28 cellular contexts compared by ENCODE assay signal in the genomic region with DNA sequence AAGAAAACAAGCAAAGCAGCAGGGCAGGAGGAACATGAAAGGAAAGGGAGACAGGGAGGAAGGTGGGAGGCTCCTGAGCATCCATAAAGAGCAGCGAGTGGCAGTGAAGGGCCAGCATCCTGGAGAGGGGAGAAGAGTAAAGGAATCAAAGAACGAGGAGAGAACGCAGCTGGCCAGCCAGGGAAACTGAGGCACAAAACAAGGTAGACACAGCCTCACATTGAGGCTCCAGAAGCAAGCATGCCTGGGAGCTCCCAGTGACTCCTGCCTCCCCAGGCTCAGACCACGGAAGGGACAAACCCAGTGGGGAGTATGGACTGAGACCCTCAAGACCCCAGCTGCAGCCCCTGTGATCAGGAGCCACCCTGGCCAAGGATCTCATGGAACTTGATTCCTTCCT. TPM values are rescaled to one million over a fixed set of nuclear protein-coding genes. Genes with fewer than 3 reads are reported as not detected.
DNase-seq lines count a peak whose midpoint lies in the region; ATAC-seq and TF ChIP-seq lines count a peak whose summit lies in the region.
"Had no signal": no experiment of that assay in that cellular context is flagged by ENCODE, and none has a peak within 500 bp of the region (broad histone marks: within the 10 kb centered on the region; RNA-seq: fewer than 3 reads in every experiment).

No MANE protein-coding gene starts in this region.

- no TSS peak for BruUV-seq in A673 (replicated peaks; lab: Mats Ljungman, UMichigan)

- ATAC-seq in activated T-helper 17 cell treated with anti-CD3 and anti-CD28 coated beads, Interleukin-2, amount 50 U/mL, for 72 hours (replicated peaks): no peak
- ATAC-seq in gastrocnemius medialis (no peak), T-helper 17 cell (no peak), HG02840 (IDR thresholded peaks at IDR 0.05; ENCODE audit: low FRiP score, unreplicated experiment) (no peak), HG03571 (IDR thresholded peaks at IDR 0.05; ENCODE audit: unreplicated experiment) (no peak)
- ATAC-seq: activated CD4-positive, CD25-positive, alpha-beta regulatory T cell treated with anti-CD3 and anti-CD28 coated beads, Interleukin-2, amount 50 U/mL, for 24 hours; HepG2; left colon; PC-3 had no signal

- no peak overlapping the region for H3K4me2 ChIP-seq in mesendoderm (ENCODE audit: low read length)

- no peak for TF ChIP-seq POLR2A in gastrocnemius medialis (IDR thresholded peaks at IDR 0.05)

- CTCF ChIA-PET in A673 (lab: Charles Lee): no interaction called here

- no peak overlapping the region for H3K18ac ChIP-seq in mesendoderm (ENCODE audit: low read length)

- TF ChIP-seq CTCF in A673 (conservative IDR thresholded peaks at IDR 0.05; ENCODE audit: low read depth, low read length) (no peak), gastrocnemius medialis (IDR thresholded peaks at IDR 0.05 in 4 of 5, conservative IDR thresholded peaks at IDR 0.05 in 1 of 5) (no peak)

- peak overlapping the region; percentile 44 for H3K56ac ChIP-seq in mesendoderm (ENCODE audit: low read length)

- no peaks in the 10 kb centered on the region for H3K79me1 ChIP-seq in mesendoderm (ENCODE audit: low read length)

- peak overlapping the region; percentile 57 for H3K27ac Mint-ChIP-seq in activated T-helper 17 cell treated with anti-CD3 and anti-CD28 coated beads, Interleukin-2, amount 50 U/mL, for 72 hours
- H3K27ac Mint-ChIP-seq in T-helper 17 cell: no peak overlapping the region
- H3K27ac Mint-ChIP-seq: activated naive CD4-positive, alpha-beta T cell treated with anti-CD3 and anti-CD28 coated beads, Interleukin-2, amount 10 ng/mL, durations not matched to agents 7 days and 5 days; immature natural killer cell had no signal

- H3K4me3 ChIP-seq in A673 (ENCODE audit: low read depth, low read length, poor library complexity, severe bottlenecking) (no peak overlapping the region), mesendoderm (ENCODE audit: low read length) (no peak overlapping the region), gastrocnemius medialis (no peak overlapping the region)
- H3K4me3 ChIP-seq: adrenal gland, breast epithelium, HAP-1 had no signal

- no peak overlapping the region for H4K8ac ChIP-seq in mesendoderm (ENCODE audit: low read depth, low read length)

- no CpG with 5 or more reads among the region's 4 CpGs for WGBS in mesendoderm (ENCODE audit: extremely low coverage, insufficient coverage, low lambda C conversion rate)

- no peak overlapping the region for H3K4me3 Mint-ChIP-seq in activated T-helper 17 cell treated with anti-CD3 and anti-CD28 coated beads, Interleukin-2, amount 50 U/mL, for 72 hours
- H3K4me3 Mint-ChIP-seq in T-helper 17 cell: no peak overlapping the region
- H3K4me3 Mint-ChIP-seq: activated naive CD4-positive, alpha-beta T cell treated with anti-CD3 and anti-CD28 coated beads, Interleukin-2, amount 10 ng/mL, durations not matched to agents 7 days and 5 days; immature natural killer cell had no signal

- H3K9ac ChIP-seq in mesendoderm (ENCODE audit: low read length): no peak overlapping the region

- H2BK15ac ChIP-seq in mesendoderm (replicated peaks; ENCODE audit: low read depth): no peak overlapping the region

- intact Hi-C loops in A673 (cut with micrococcal nuclease; ENCODE audit: unreplicated experiment) (no loop called here), gastrocnemius medialis (cut with DNase I; ENCODE audit: low total_unique reads) (no loop called here)

- peaks cover 24% of the 10 kb centered on the region for H3K27me3 Mint-ChIP-seq in activated T-helper 17 cell treated with anti-CD3 and anti-CD28 coated beads, Interleukin-2, amount 50 U/mL, for 72 hours
- peaks cover 39% of the 10 kb centered on the region for H3K27me3 Mint-ChIP-seq in T-helper 17 cell

- H3K23ac ChIP-seq in mesendoderm (ENCODE audit: low read length): no peak overlapping the region

- H3K27me3 ChIP-seq in A673 (replicated peaks; ENCODE audit: insufficient read depth, low read depth, low read length, poor library complexity) (no peaks in the 10 kb centered on the region), mesendoderm (ENCODE audit: insufficient read depth, low read length, poor library complexity) (no peaks in the 10 kb centered on the region), gastrocnemius medialis (no peaks in the 10 kb centered on the region)
- H3K27me3 ChIP-seq: adrenal gland, breast epithelium had no signal

- DNase-seq in A673 (ENCODE audit: low spot score) (no peak), mesendoderm (no peak), gastrocnemius medialis (no peak), T-helper 17 cell (no peak), A172 (ENCODE audit: low spot score) (no peak)
- DNase-seq: activated CD4-positive, alpha-beta T cell treated with anti-CD3 and anti-CD28 coated beads, Interleukin-2, amount 50 U/mL, for 4 hours; activated naive CD4-positive, alpha-beta T cell treated with anti-CD3 and anti-CD28 coated beads, Interleukin-2, amount 10 ng/mL, durations not matched to agents 7 days and 5 days; adrenal gland; effector CD8-positive, alpha-beta T cell; EL; immature natural killer cell; Kasumi-1; left colon; NCI-H1417 treated with DMSO at 0.1 percent for 48 hours; NCI-H2029 treated with DMSO at 0.1 percent for 48 hours; NCI-H524 treated with DMSO at 0.1 percent for 48 hours; PC-3; stimulated activated CD4-positive, alpha-beta T cell treated with anti-CD3 and anti-CD28 coated beads, Interleukin-4, amount 100 ng/mL, for 24 hours; T-helper 2 cell had no signal

- H3K4me1 ChIP-seq in A673 (ENCODE audit: insufficient read depth, low read length, poor library complexity, severe bottlenecking): peaks cover 62% of the 10 kb centered on the region
- peaks cover 26% of the 10 kb centered on the region for H3K4me1 ChIP-seq in mesendoderm (ENCODE audit: control insufficient read depth, low read depth, low read length)
- H3K4me1 ChIP-seq in gastrocnemius medialis: peaks cover 67 to 72% of the 10 kb centered on the region in 2 donors
- H3K4me1 ChIP-seq: HAP-1 had no signal

- in situ Hi-C loops in gastrocnemius medialis (cut with MboI; ENCODE audit: low sequenced_read_pairs in 4 of 4): no loop called here

- peak overlapping the region; percentile 95 for H3K27ac ChIP-seq in A673 (ENCODE audit: low read depth, low read length, poor library complexity, severe bottlenecking)
- H3K27ac ChIP-seq in mesendoderm (ENCODE audit: low read depth, low read length): no peak overlapping the region
- peak overlapping the region; percentile 95 to 99 (median 98) for H3K27ac ChIP-seq in gastrocnemius medialis

- H2BK120ac ChIP-seq in mesendoderm (ENCODE audit: low read depth, low read length): no peak overlapping the region

- H4K5ac ChIP-seq in mesendoderm (ENCODE audit: low read length): no peak overlapping the region

- no peaks in the 10 kb centered on the region for H3K9me3 ChIP-seq in A673 (ENCODE audit: low read depth, low read length, poor library complexity, severe bottlenecking)
- H3K9me3 ChIP-seq in gastrocnemius medialis: no peaks in the 10 kb centered on the region
- no peaks in the 10 kb centered on the region for H3K9me3 ChIP-seq in T-helper 17 cell (ENCODE audit: control insufficient read depth, low read length, poor library complexity, severe bottlenecking)
- H3K9me3 ChIP-seq: adrenal gland, breast epithelium, HAP-1 had no signal

- H3K36me3 Mint-ChIP-seq in activated T-helper 17 cell treated with anti-CD3 and anti-CD28 coated beads, Interleukin-2, amount 50 U/mL, for 72 hours (ENCODE audit: low read depth): no peaks in the 10 kb centered on the region
- H3K36me3 Mint-ChIP-seq in T-helper 17 cell (ENCODE audit: low read depth): no peaks in the 10 kb centered on the region
- H3K36me3 Mint-ChIP-seq: activated naive CD4-positive, alpha-beta T cell treated with anti-CD3 and anti-CD28 coated beads, Interleukin-2, amount 10 ng/mL, durations not matched to agents 7 days and 5 days; immature natural killer cell had no signal

- no peaks in the 10 kb centered on the region for H3K9me3 Mint-ChIP-seq in activated T-helper 17 cell treated with anti-CD3 and anti-CD28 coated beads, Interleukin-2, amount 50 U/mL, for 72 hours
- H3K9me3 Mint-ChIP-seq: activated naive CD4-positive, alpha-beta T cell treated with anti-CD3 and anti-CD28 coated beads, Interleukin-2, amount 10 ng/mL, durations not matched to agents 7 days and 5 days; immature natural killer cell; neural crest cell had no signal

- H2BK5ac ChIP-seq in mesendoderm (ENCODE audit: low read length): no peak overlapping the region

- no peaks in the 10 kb centered on the region for H3K79me2 ChIP-seq in mesendoderm (ENCODE audit: control insufficient read depth, insufficient read depth, low read length)

- H3K4ac ChIP-seq in mesendoderm (ENCODE audit: low read depth, low read length): no peak overlapping the region

- H2AK5ac ChIP-seq in mesendoderm (ENCODE audit: low read length): peak overlapping the region; percentile 76

- POLR2A ChIA-PET in A673 (lab: Charles Lee; ENCODE audit: low non-redundant PET): no interaction called here

- H3K36me3 ChIP-seq in A673 (ENCODE audit: insufficient read depth, low read length, poor library complexity, severe bottlenecking): no peaks in the 10 kb centered on the region
- H3K36me3 ChIP-seq in mesendoderm (ENCODE audit: control insufficient read depth, insufficient read depth, low read length): no peaks in the 10 kb centered on the region
- no peaks in the 10 kb centered on the region for H3K36me3 ChIP-seq in gastrocnemius medialis
- H3K36me3 ChIP-seq: adrenal gland, breast epithelium, HAP-1 had no signal

- no peaks in the 10 kb centered on the region for H3K4me1 Mint-ChIP-seq in activated T-helper 17 cell treated with anti-CD3 and anti-CD28 coated beads, Interleukin-2, amount 50 U/mL, for 72 hours
- H3K4me1 Mint-ChIP-seq in T-helper 17 cell: peaks cover 4% of the 10 kb centered on the region
- H3K4me1 Mint-ChIP-seq: activated naive CD4-positive, alpha-beta T cell treated with anti-CD3 and anti-CD28 coated beads, Interleukin-2, amount 10 ng/mL, durations not matched to agents 7 days and 5 days; immature natural killer cell had no signal

RNA-seq across cellular contexts. Expression of gene TNS1, which starts 14.0 kb away (rescaled TPM):
- total RNA-seq in A673 (2021) (88.9 and 99.6 TPM in 2 replicates), gastrocnemius medialis (100 to 1,000 TPM; 407 to 670 (median 484) TPM), T-helper 17 cell (10 to 100 TPM in 1 of 2 donors, under 1 TPM in 1; 0.80 to 16.8 TPM)
- total RNA-seq in activated T-helper 17 cell treated with anti-CD3 and anti-CD28 coated beads, Interleukin-2, amount 50 U/mL, for 72 hours: 10 to 100 TPM in 1 of 2 donors, 1 to 10 TPM in 1; 4.4 to 44.9 TPM
- 1.7 TPM for polyA plus RNA-seq in mesendoderm (2013, experiment 1 of 2)
- polyA plus RNA-seq in mesendoderm (2013, experiment 2 of 2): 2.4 TPM
- 1.6 and 1.7 TPM in 2 replicates for total RNA-seq in A172 (2014; rRNA removed; shearing (Covaris generic))

RNA-seq across cellular contexts. Expression of gene RUFY4, which starts 52.2 kb away (rescaled TPM):
- total RNA-seq in A673 (2021) (0.26 and 1.3 TPM in 2 replicates), gastrocnemius medialis (under 1 TPM in 1 of 4 donors, not detected in 3; 0.25 TPM), T-helper 17 cell (under 1 TPM in 1 of 2 donors, not detected in 1; 0.77 TPM)
- total RNA-seq in activated T-helper 17 cell treated with anti-CD3 and anti-CD28 coated beads, Interleukin-2, amount 50 U/mL, for 72 hours: 1 to 10 TPM in 1 of 2 donors, under 1 TPM in 1; 0.19 to 2.4 TPM
- polyA plus RNA-seq in mesendoderm (2013, experiment 1 of 2): not detected
- 0.03 TPM for polyA plus RNA-seq in mesendoderm (2013, experiment 2 of 2)
- total RNA-seq in A172 (2014; rRNA removed; shearing (Covaris generic)): not detected in 2 replicates
- total RNA-seq: glomerular endothelial cell, HepG2, neural crest cell, PC-3 had no signal
- polyA plus RNA-seq: HepG2 had no signal
